In the genomic region with DNA sequence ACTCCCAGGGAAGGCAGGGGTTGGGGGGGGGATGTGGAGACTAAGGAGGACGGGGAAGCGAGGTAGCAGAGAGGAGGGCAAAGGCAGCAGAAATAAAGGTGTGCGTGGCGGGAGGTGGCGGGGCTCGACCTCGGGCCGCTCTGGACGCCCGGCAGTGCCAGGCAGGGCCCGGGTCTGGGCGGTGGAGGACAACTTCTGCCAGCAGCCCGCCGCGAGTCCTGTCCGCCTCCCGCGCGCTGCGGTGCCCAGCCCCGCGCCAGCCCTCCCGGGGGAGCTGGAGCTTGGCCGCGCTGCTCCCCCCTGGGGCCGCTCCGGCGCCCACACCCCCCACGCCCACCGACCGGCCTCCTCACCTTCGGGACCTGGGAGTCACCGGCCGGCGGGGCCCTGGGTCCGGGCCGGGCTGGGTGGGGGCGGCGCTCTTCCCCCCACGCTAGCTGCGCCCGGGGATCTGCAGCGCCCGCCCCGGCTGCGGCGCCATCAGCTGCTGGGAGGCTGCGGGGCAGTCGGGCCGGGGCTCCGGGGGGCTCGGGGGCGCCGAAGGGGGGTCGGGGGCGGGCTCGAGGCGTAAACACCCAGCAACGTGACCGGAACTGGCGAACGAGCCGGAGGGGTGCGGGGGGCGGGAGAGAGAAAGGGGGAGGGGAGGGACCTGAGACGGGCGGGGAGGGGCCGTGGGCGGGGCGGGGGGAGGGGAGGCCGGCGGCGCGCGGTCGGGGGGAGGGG, we compare ENCODE assay signal across 13 cellular contexts. TPM values are rescaled to one million over a fixed set of nuclear protein-coding genes. Genes with fewer than 3 reads are reported as not detected.
DNase-seq lines count a peak whose midpoint lies in the region; ATAC-seq and TF ChIP-seq lines count a peak whose summit lies in the region.
"Had no signal": no experiment of that assay in that cellular context is flagged by ENCODE, and none has a peak within 500 bp of the region (broad histone marks: within the 10 kb centered on the region; RNA-seq: fewer than 3 reads in every experiment).

A gene (minus strand): TSS at position 595 of the 726 bp plus-strand sequence. CDS start 14,507 bp downstream, outside the sequence.

- no CpG with 5 or more reads among the region's 76 CpGs for WGBS in H9 (ENCODE audit: extremely low coverage, insufficient read length, low lambda C conversion rate)
- 8 to 12% methylated on average over 13 to 15 of the region's 76 CpGs for WGBS in tibial nerve, 2 donors

- no peak within 1 kb of the TSS for H2BK20ac ChIP-seq in H9 (ENCODE audit: low read depth, low read length, poor library complexity, severe bottlenecking)

- POLR2A ChIA-PET in A673 (lab: Charles Lee; ENCODE audit: low non-redundant PET): no interaction called here

- H3K14ac ChIP-seq in H9 (ENCODE audit: insufficient read depth, low read length): peak within 1 kb of the TSS; percentile 6; the same call in 1 of the 2 replicates

- peak within 1 kb of the TSS; percentile 71 to 87 for H3K4me3 Mint-ChIP-seq in H9
- peak within 1 kb of the TSS; percentile 37 for H3K4me3 Mint-ChIP-seq in activated T-helper 2 cell treated with anti-CD3 and anti-CD28 coated beads, Interferon-gamma antibody, Interleukin-2, Interleukin-4, amounts not matched to agents 10 μg/mL and 5 μg/mL and 100 μg/mL, durations not matched to agents 14 hours and 24 hours and 36 hours (ENCODE audit: low read depth)
- no peak within 1 kb of the TSS for H3K4me3 Mint-ChIP-seq in activated CD8-positive, alpha-beta memory T cell treated with anti-CD3 and anti-CD28 coated beads, Interleukin-2, amount 10 ng/mL, durations not matched to agents 7 days and 5 days
- H3K4me3 Mint-ChIP-seq: CD4-positive, alpha-beta T cell; dendritic cell treated with granulocyte-macrophage colony-stimulating factor and Interleukin-4, amounts not matched to agents 40 ng/mL and 50 ng/mL, for 4 days had no signal

- no peaks in the 10 kb centered on the region for H3K79me2 ChIP-seq in H9 (ENCODE audit: insufficient read depth, low read length)

- H3K36me3 ChIP-seq in A673 (ENCODE audit: insufficient read depth, low read length, poor library complexity, severe bottlenecking) (no peaks in the 10 kb centered on the region), lower lobe of right lung (no peaks in the 10 kb centered on the region), tibial nerve (no peaks in the 10 kb centered on the region)

- H4K5ac ChIP-seq in H9 (ENCODE audit: insufficient read length, low read depth, low read length): no peak within 1 kb of the TSS

- peak within 1 kb of the TSS; percentile 65 for H3K4me2 ChIP-seq in H9 (ENCODE audit: insufficient read depth, insufficient read length, low read length)

- TF ChIP-seq EP300 in tibial nerve (IDR thresholded peaks at IDR 0.05): no peak

- H2AFZ ChIP-seq in H9 (ENCODE audit: low read length): no peak within 1 kb of the TSS

- CTCF ChIA-PET in A673 (lab: Charles Lee): no interaction called here
- CTCF ChIA-PET in activated CD8-positive, alpha-beta memory T cell treated with anti-CD3 and anti-CD28 coated beads, Interleukin-2, amount 10 ng/mL, durations not matched to agents 7 days and 5 days (lab: Charles Lee): no interaction called here

- no peaks in the 10 kb centered on the region for H4K20me1 ChIP-seq in H9 (ENCODE audit: control insufficient read depth, insufficient read depth, insufficient read length)

- H4K8ac ChIP-seq in H9 (replicated peaks; ENCODE audit: insufficient read length, low read depth, low read length): no peak within 1 kb of the TSS

- H3K79me1 ChIP-seq in H9 (ENCODE audit: insufficient read depth, low read depth, low read length, poor library complexity, severe bottlenecking): no peaks in the 10 kb centered on the region

- BruUV-seq in A673 (replicated peaks; lab: Mats Ljungman, UMichigan): no TSS peak

- H3K18ac ChIP-seq in H9 (ENCODE audit: insufficient read length, low read depth, low read length): no peak within 1 kb of the TSS

- H3K4ac ChIP-seq in H9 (ENCODE audit: low read depth, low read length): no peak within 1 kb of the TSS

- intact Hi-C loops in A673 (cut with micrococcal nuclease; ENCODE audit: unreplicated experiment) (no loop called here), lower lobe of right lung (cut with DNase I) (no loop called here)
- intact Hi-C loops in activated T-helper 2 cell treated with anti-CD3 and anti-CD28 coated beads, Interferon-gamma antibody, Interleukin-2, Interleukin-4, amounts not matched to agents 10 μg/mL and 5 μg/mL and 100 μg/mL, durations not matched to agents 14 hours and 24 hours and 36 hours (cut with micrococcal nuclease): no loop called here

- ATAC-seq in lower lobe of right lung (no peak), GM21447 (IDR thresholded peaks at IDR 0.05; ENCODE audit: unreplicated experiment) (no peak), GM21576 (IDR thresholded peaks at IDR 0.05; ENCODE audit: unreplicated experiment) (no peak)
- ATAC-seq in activated CD8-positive, alpha-beta memory T cell treated with anti-CD3 and anti-CD28 coated beads, Interleukin-2, amount 10 ng/mL, durations not matched to agents 7 days and 5 days: no peak

- no peak within 1 kb of the TSS for H2BK5ac ChIP-seq in H9 (ENCODE audit: insufficient read length, low read length)

- no peak within 1 kb of the TSS for H2BK120ac ChIP-seq in H9 (ENCODE audit: low read depth, low read length, poor library complexity, severe bottlenecking)

- H3K56ac ChIP-seq in H9 (ENCODE audit: insufficient read length, low read depth, low read length): no peak within 1 kb of the TSS

- H3T11ph ChIP-seq in H9 (ENCODE audit: low read length): no peak within 1 kb of the TSS

- no peak for TF ChIP-seq CTCF in A673 (conservative IDR thresholded peaks at IDR 0.05; ENCODE audit: low read depth, low read length)
- TF ChIP-seq CTCF in H9 (conservative IDR thresholded peaks at IDR 0.05): no peak
- no peak for TF ChIP-seq CTCF in lower lobe of right lung (IDR thresholded peaks at IDR 0.05)
- no peak for TF ChIP-seq CTCF in tibial nerve (IDR thresholded peaks at IDR 0.05)

- H2BK15ac ChIP-seq in H9 (ENCODE audit: low read depth, low read length): no peak within 1 kb of the TSS

- TF ChIP-seq POLR2A in tibial nerve (IDR thresholded peaks at IDR 0.05): no peak

- no peaks in the 10 kb centered on the region for H3K9me3 Mint-ChIP-seq in H9
- H3K9me3 Mint-ChIP-seq in activated T-helper 2 cell treated with anti-CD3 and anti-CD28 coated beads, Interferon-gamma antibody, Interleukin-2, Interleukin-4, amounts not matched to agents 10 μg/mL and 5 μg/mL and 100 μg/mL, durations not matched to agents 14 hours and 24 hours and 36 hours: no peaks in the 10 kb centered on the region
- no peaks in the 10 kb centered on the region for H3K9me3 Mint-ChIP-seq in activated CD8-positive, alpha-beta memory T cell treated with anti-CD3 and anti-CD28 coated beads, Interleukin-2, amount 10 ng/mL, durations not matched to agents 7 days and 5 days (ENCODE audit: low read depth)
- H3K9me3 Mint-ChIP-seq: CD4-positive, alpha-beta T cell; dendritic cell treated with granulocyte-macrophage colony-stimulating factor and Interleukin-4, amounts not matched to agents 40 ng/mL and 50 ng/mL, for 4 days had no signal

- H3K27ac ChIP-seq in A673 (ENCODE audit: low read depth, low read length, poor library complexity, severe bottlenecking): no peak within 1 kb of the TSS
- no peak within 1 kb of the TSS for H3K27ac ChIP-seq in H9 (ENCODE audit: insufficient read length, low read depth, low read length)
- H3K27ac ChIP-seq in lower lobe of right lung: no peak within 1 kb of the TSS
- H3K27ac ChIP-seq in tibial nerve: no peak within 1 kb of the TSS
- H3K27ac ChIP-seq: HL-60 had no signal

- no peak for DNase-seq in A673 (ENCODE audit: low spot score)
- peak; percentile 51 for DNase-seq in H9
- DNase-seq in activated T-helper 2 cell treated with anti-CD3 and anti-CD28 coated beads, Interferon-gamma antibody, Interleukin-2, Interleukin-4, amounts not matched to agents 10 μg/mL and 5 μg/mL and 100 μg/mL, durations not matched to agents 14 hours and 24 hours and 36 hours (ENCODE audit: low spot score): no peak
- no peak for DNase-seq in lower lobe of right lung
- DNase-seq in activated CD8-positive, alpha-beta memory T cell treated with anti-CD3 and anti-CD28 coated beads, Interleukin-2, amount 10 ng/mL, durations not matched to agents 7 days and 5 days: no peak
- DNase-seq in tibial nerve (ENCODE audit: low spot score in 2 of 2): no peak

- no peak within 1 kb of the TSS for H3K23ac ChIP-seq in H9 (ENCODE audit: insufficient read length, low read depth, low read length)

- H3K4me1 ChIP-seq in A673 (ENCODE audit: insufficient read depth, low read length, poor library complexity, severe bottlenecking): no peaks in the 10 kb centered on the region
- no peaks in the 10 kb centered on the region for H3K4me1 ChIP-seq in H9 (ENCODE audit: insufficient read depth, low read length)
- peaks cover 3% of the 10 kb centered on the region for H3K4me1 ChIP-seq in lower lobe of right lung
- H3K4me1 ChIP-seq in tibial nerve: peaks cover 0 to 12% (median 5%) of the 10 kb centered on the region in 4 donors

- no peak within 1 kb of the TSS for H3K27ac Mint-ChIP-seq in H9
- H3K27ac Mint-ChIP-seq in activated T-helper 2 cell treated with anti-CD3 and anti-CD28 coated beads, Interferon-gamma antibody, Interleukin-2, Interleukin-4, amounts not matched to agents 10 μg/mL and 5 μg/mL and 100 μg/mL, durations not matched to agents 14 hours and 24 hours and 36 hours: no peak within 1 kb of the TSS
- no peak within 1 kb of the TSS for H3K27ac Mint-ChIP-seq in activated CD8-positive, alpha-beta memory T cell treated with anti-CD3 and anti-CD28 coated beads, Interleukin-2, amount 10 ng/mL, durations not matched to agents 7 days and 5 days
- H3K27ac Mint-ChIP-seq: CD4-positive, alpha-beta T cell; dendritic cell treated with granulocyte-macrophage colony-stimulating factor and Interleukin-4, amounts not matched to agents 40 ng/mL and 50 ng/mL, for 4 days had no signal

- no peak within 1 kb of the TSS for H2BK12ac ChIP-seq in H9 (ENCODE audit: insufficient read length, low read depth, low read length)

- no peak within 1 kb of the TSS for H2AK5ac ChIP-seq in H9 (ENCODE audit: insufficient read length, low read length)

- H3K9me3 ChIP-seq in A673 (ENCODE audit: low read depth, low read length, poor library complexity, severe bottlenecking): no peaks in the 10 kb centered on the region
- H3K9me3 ChIP-seq in H9 (ENCODE audit: control insufficient read depth, low read depth, low read length): no peaks in the 10 kb centered on the region
- H3K9me3 ChIP-seq in lower lobe of right lung: no peaks in the 10 kb centered on the region
- H3K9me3 ChIP-seq in tibial nerve: no peaks in the 10 kb centered on the region

- H3K4me3 ChIP-seq in A673 (ENCODE audit: low read depth, low read length, poor library complexity, severe bottlenecking) (peak within 1 kb of the TSS; percentile 15), lower lobe of right lung (peak within 1 kb of the TSS; percentile 11), tibial nerve (peak within 1 kb of the TSS in 1 of 4 donors; percentile 24)

- no peak within 1 kb of the TSS for H3K9ac ChIP-seq in H9 (ENCODE audit: extremely low read depth, insufficient read length, low read length)

- peaks cover 17 to 26% of the 10 kb centered on the region in 2 experiments for H3K4me1 Mint-ChIP-seq in H9
- H3K4me1 Mint-ChIP-seq in activated T-helper 2 cell treated with anti-CD3 and anti-CD28 coated beads, Interferon-gamma antibody, Interleukin-2, Interleukin-4, amounts not matched to agents 10 μg/mL and 5 μg/mL and 100 μg/mL, durations not matched to agents 14 hours and 24 hours and 36 hours (ENCODE audit: low read depth): no peaks in the 10 kb centered on the region
- no peaks in the 10 kb centered on the region for H3K4me1 Mint-ChIP-seq in activated CD8-positive, alpha-beta memory T cell treated with anti-CD3 and anti-CD28 coated beads, Interleukin-2, amount 10 ng/mL, durations not matched to agents 7 days and 5 days

- H3K27me3 Mint-ChIP-seq in H9 (ENCODE audit: low read depth): peaks cover 29% of the 10 kb centered on the region
- peaks cover 43% of the 10 kb centered on the region for H3K27me3 Mint-ChIP-seq in activated T-helper 2 cell treated with anti-CD3 and anti-CD28 coated beads, Interferon-gamma antibody, Interleukin-2, Interleukin-4, amounts not matched to agents 10 μg/mL and 5 μg/mL and 100 μg/mL, durations not matched to agents 14 hours and 24 hours and 36 hours (ENCODE audit: low read depth)
- peaks cover 59% of the 10 kb centered on the region for H3K27me3 Mint-ChIP-seq in activated CD8-positive, alpha-beta memory T cell treated with anti-CD3 and anti-CD28 coated beads, Interleukin-2, amount 10 ng/mL, durations not matched to agents 7 days and 5 days

- H3K36me3 Mint-ChIP-seq in H9 (ENCODE audit: insufficient read depth in 1 of 3, low read depth in 3 of 3): no peaks in the 10 kb centered on the region; a peak in 1 of 7 replicates
- no peaks in the 10 kb centered on the region for H3K36me3 Mint-ChIP-seq in activated T-helper 2 cell treated with anti-CD3 and anti-CD28 coated beads, Interferon-gamma antibody, Interleukin-2, Interleukin-4, amounts not matched to agents 10 μg/mL and 5 μg/mL and 100 μg/mL, durations not matched to agents 14 hours and 24 hours and 36 hours (ENCODE audit: low read depth)
- H3K36me3 Mint-ChIP-seq in activated CD8-positive, alpha-beta memory T cell treated with anti-CD3 and anti-CD28 coated beads, Interleukin-2, amount 10 ng/mL, durations not matched to agents 7 days and 5 days: no peaks in the 10 kb centered on the region

- no peak within 1 kb of the TSS for H4K91ac ChIP-seq in H9 (ENCODE audit: insufficient read length, low read depth, low read length)

- peaks cover 5% of the 10 kb centered on the region for H3K23me2 ChIP-seq in H9 (ENCODE audit: insufficient read length, low read depth, low read length, poor library complexity, severe bottlenecking)

- H3K27me3 ChIP-seq in A673 (replicated peaks; ENCODE audit: insufficient read depth, low read depth, low read length, poor library complexity) (peaks cover 56% of the 10 kb centered on the region), H9 (ENCODE audit: insufficient read depth, low read length) (no peaks in the 10 kb centered on the region), lower lobe of right lung (ENCODE audit: low read depth) (peaks cover 81% of the 10 kb centered on the region), tibial nerve (peaks cover 0 to 47% of the 10 kb centered on the region in 2 donors)

RNA-seq across cellular contexts. Expression of the gene that starts here (rescaled TPM):
- total RNA-seq in A673 (2021): 0.09 TPM in 1 of 2 replicates, not detected in the other
- 7.1 and 8.0 TPM in 2 replicates for total RNA-seq in H9 (2021)
- 0.11 and 0.21 TPM in 2 replicates for total RNA-seq in activated T-helper 2 cell treated with anti-CD3 and anti-CD28 coated beads, Interferon-gamma antibody, Interleukin-2, Interleukin-4, amounts not matched to agents 10 μg/mL and 5 μg/mL and 100 μg/mL, durations not matched to agents 14 hours and 24 hours and 36 hours
- 0.12 TPM for total RNA-seq in lower lobe of right lung
- total RNA-seq in activated CD8-positive, alpha-beta memory T cell treated with anti-CD3 and anti-CD28 coated beads, Interleukin-2, amount 10 ng/mL, durations not matched to agents 7 days and 5 days: under 1 TPM in 1 of 2 experiments, not detected in 1; 0.12 TPM
- under 1 TPM in 1 of 4 donors, not detected in 3; 0.30 TPM for total RNA-seq in tibial nerve
- total RNA-seq: H4, pulmonary artery endothelial cell had no signal
